In genomic region chr4:82373816-82374740, GRCh38 we compare ENCODE assay signal across 8 cellular contexts. TPM values are rescaled to one million over a fixed set of nuclear protein-coding genes. Genes with fewer than 3 reads are reported as not detected.
DNase-seq lines count a peak whose midpoint lies in the region; ATAC-seq and TF ChIP-seq lines count a peak whose summit lies in the region.

Gene HNRNPD (minus strand): TSS chr4:82373991. CDS start chr4:82373678, 313 bp downstream.

- peaks cover 79% of the 10 kb centered on the region for H3K79me2 ChIP-seq in ACC112 (ENCODE audit: control insufficient read depth, insufficient read depth, low read length, unreplicated experiment)

- H3K4me1 ChIP-seq in ACC112 (ENCODE audit: control insufficient read depth, insufficient read depth, low read length, unreplicated experiment) = peaks cover 29% of the 10 kb centered on the region
- peaks cover 0 to 10% of the 10 kb centered on the region in 2 donors for H3K4me1 ChIP-seq in breast epithelium
- peaks cover 15 to 33% (median 21%) of the 10 kb centered on the region in 3 donors for H3K4me1 ChIP-seq in skeletal muscle tissue (ENCODE audit: control insufficient read depth in 3 of 3, insufficient read depth in 3 of 3, low read length in 3 of 3)

- TF ChIP-seq POLR2A in breast epithelium (IDR thresholded peaks at IDR 0.05) = peak; percentile 77

- H3K27me3 ChIP-seq in ACC112 (ENCODE audit: insufficient read depth, low read length) = no peaks in the 10 kb centered on the region
- no peaks in the 10 kb centered on the region for H3K27me3 ChIP-seq in breast epithelium
- H3K27me3 ChIP-seq in skeletal muscle tissue (ENCODE audit: control insufficient read depth in 3 of 3, insufficient read depth in 3 of 3, low read length in 3 of 3) = no peaks in the 10 kb centered on the region

- H3K36me3 ChIP-seq in ACC112 (ENCODE audit: insufficient read depth, low read length) = peaks cover 29% of the 10 kb centered on the region
- H3K36me3 ChIP-seq in breast epithelium = no peaks in the 10 kb centered on the region
- no peaks in the 10 kb centered on the region for H3K36me3 ChIP-seq in skeletal muscle tissue (ENCODE audit: control insufficient read depth in 3 of 3, insufficient read depth in 3 of 3, low read length in 3 of 3)

- ATAC-seq in GM18870 (IDR thresholded peaks at IDR 0.05; ENCODE audit: unreplicated experiment) (peak; percentile 94), HG03135 (IDR thresholded peaks at IDR 0.05; ENCODE audit: unreplicated experiment) (peak; percentile 92)

- TF ChIP-seq CTCF in VCaP (conservative IDR thresholded peaks at IDR 0.05) = no peak; the same call in 1 of the 2 replicates
- TF ChIP-seq CTCF in breast epithelium (IDR thresholded peaks at IDR 0.05) = no peak

- H3K9ac ChIP-seq in skeletal muscle tissue (ENCODE audit: low read depth in 1 of 3, low read length in 3 of 3) = peak within 1 kb of the TSS; percentile 87 to 98 (median 98)

- intact Hi-C loops in breast epithelium (cut with DNase I; ENCODE audit: low total_unique reads) = loop anchor here (1.0 kb wide), 1 partner anchor 55 kb away; no protein-coding TSS in a partner anchor

- H3K4me3 ChIP-seq in ACC112 (ENCODE audit: low read depth, low read length) (peak within 1 kb of the TSS; percentile 87), breast epithelium (peak within 1 kb of the TSS; percentile 82 to 98 (median 88)), iPS-18c (ENCODE audit: insufficient read depth, low read depth, low read length) (peak within 1 kb of the TSS; percentile 99), skeletal muscle tissue (ENCODE audit: low read length in 3 of 3) (peak within 1 kb of the TSS; percentile 94 to 98 (median 94))

- H3K27ac ChIP-seq in ACC112 (ENCODE audit: low read depth, low read length) = peak within 1 kb of the TSS; percentile 96
- H3K27ac ChIP-seq in VCaP = peak within 1 kb of the TSS; percentile 98
- H3K27ac ChIP-seq in breast epithelium = peak within 1 kb of the TSS; percentile 99 to 100
- peak within 1 kb of the TSS; percentile 99 for H3K27ac ChIP-seq in skeletal muscle tissue (ENCODE audit: low read depth, low read length)

- H3K9me3 ChIP-seq in breast epithelium (no peaks in the 10 kb centered on the region), iPS-18c (ENCODE audit: control insufficient read depth, insufficient read depth, low read length) (no peaks in the 10 kb centered on the region), skeletal muscle tissue (ENCODE audit: control insufficient read depth in 3 of 3, low read length in 3 of 3) (no peaks in the 10 kb centered on the region)

- peak within 1 kb of the TSS; percentile 91 for H2AFZ ChIP-seq in ACC112 (ENCODE audit: low read length, unreplicated experiment)

- DNase-seq in NCI-H2196 treated with DMSO at 0.1 percent for 48 hours (lab: John Stamatoyannopoulos, UW; ENCODE audit: unreplicated experiment) = peak; percentile 94
- peak; percentile 96 to 98 for DNase-seq in breast epithelium (ENCODE audit: low spot score in 2 of 2)

RNA-seq across cellular contexts. Expression of gene HNRNPD, which starts in this region (rescaled TPM):
- total RNA-seq in breast epithelium = 100 to 1,000 TPM in 2 of 3 donors, 10 to 100 TPM in 1; 85.1 to 130 (median 122) TPM
- 51.7 TPM for total RNA-seq in skeletal muscle tissue

Comparison
In these comparisons a context has a peak if more than half of its experiments do, and no peak if none do; other contexts are left out.
1. Peak in every context shown above with its lines: DNase-seq, ATAC-seq, H3K4me3 ChIP-seq and H3K27ac ChIP-seq.